ENCODE assay signal across 8 cellular contexts in the genomic region with DNA sequence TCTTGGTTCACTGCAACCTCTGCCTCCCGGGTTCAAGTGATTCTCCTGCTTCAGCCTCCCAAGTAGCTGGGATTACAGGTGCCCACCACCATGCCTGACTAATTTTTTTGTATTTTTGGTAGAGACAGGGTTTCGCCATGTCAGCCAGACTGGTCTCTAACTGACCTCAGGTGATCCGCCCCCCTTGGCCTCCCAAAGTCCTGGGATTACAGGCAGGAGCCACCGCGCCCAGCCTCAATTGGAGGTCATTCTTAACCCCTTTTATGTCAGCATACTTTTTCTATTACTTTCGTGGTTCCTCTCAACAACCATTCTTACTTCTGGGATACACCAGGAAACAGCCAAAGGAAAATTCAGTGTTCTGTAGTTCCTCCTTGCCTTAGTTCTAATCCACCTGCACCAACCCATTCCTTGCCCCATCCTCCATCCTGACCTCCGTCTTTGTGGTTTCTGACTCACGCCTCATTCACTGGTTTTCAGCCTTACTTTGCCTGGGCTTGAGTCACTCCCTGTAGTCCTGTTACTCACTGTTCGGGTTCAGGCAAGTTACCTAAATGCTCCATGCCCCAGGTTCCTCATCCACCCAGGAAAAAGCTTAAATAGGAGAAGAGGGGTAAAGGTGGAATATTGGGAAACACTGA. TPM values are rescaled to one million over a fixed set of nuclear protein-coding genes. Genes with fewer than 3 reads are reported as not detected.
DNase-seq lines count a peak whose midpoint lies in the region; ATAC-seq and TF ChIP-seq lines count a peak whose summit lies in the region.

No MANE protein-coding gene starts in this region.

- no peaks in the 10 kb centered on the region for H3K9me2 ChIP-seq in PC-9 (ENCODE audit: insufficient read depth)

- peaks cover 22% of the 10 kb centered on the region for H3K79me2 ChIP-seq in PC-9 (ENCODE audit: low read depth)

- peak; percentile 83 for DNase-seq in AG08395 (ENCODE audit: low spot score)
- DNase-seq in PC-9 = peak; percentile 75 to 99
- peak; percentile 83 for DNase-seq in fibroblast of peridontal ligament (ENCODE audit: extremely low read depth)
- no peak for DNase-seq in T-helper 1 cell
- DNase-seq in testis = no peak
- no peak for DNase-seq in DMS79 (lab: John Stamatoyannopoulos, UW)

- no peaks in the 10 kb centered on the region for H3K36me3 ChIP-seq in PC-9 (ENCODE audit: low read depth)
- H3K36me3 ChIP-seq in testis (ENCODE audit: low read depth, missing control alignments) = no peaks in the 10 kb centered on the region

- H4K20me1 ChIP-seq in PC-9 (ENCODE audit: insufficient read depth) = no peaks in the 10 kb centered on the region

- H3K4me1 ChIP-seq in PC-9 (replicated peaks; ENCODE audit: insufficient read depth) (peaks cover 71% of the 10 kb centered on the region), testis (no peaks in the 10 kb centered on the region)

- peak overlapping the region; percentile 69 for H3K4me2 ChIP-seq in PC-9

- H3K4me3 ChIP-seq in PC-9 = peak overlapping the region; percentile 27; the same call in 1 of the 2 replicates
- no peak overlapping the region for H3K4me3 ChIP-seq in testis

- no peaks in the 10 kb centered on the region for H3K27me3 ChIP-seq in PC-9 (ENCODE audit: insufficient read depth, low read depth)
- no peaks in the 10 kb centered on the region for H3K27me3 ChIP-seq in testis

- no peaks in the 10 kb centered on the region for H3K9me3 ChIP-seq in PC-9 (ENCODE audit: insufficient read depth, low read depth)
- no peaks in the 10 kb centered on the region for H3K9me3 ChIP-seq in testis

- H3K27ac ChIP-seq in PC-9 (peak overlapping the region; percentile 91), testis (no peak overlapping the region)

- no peak for TF ChIP-seq POLR2A in testis (IDR thresholded peaks at IDR 0.05)

- H3F3A ChIP-seq in PC-9 (ENCODE audit: insufficient read depth, low read depth) = peaks cover 38% of the 10 kb centered on the region

- H2AFZ ChIP-seq in PC-9 = peak overlapping the region; percentile 19; the same call in 1 of the 2 replicates

- TF ChIP-seq CTCF in PC-9 (conservative IDR thresholded peaks at IDR 0.05) (no peak), testis (IDR thresholded peaks at IDR 0.05) (no peak)

- POLR2A ChIA-PET in PC-9 (lab: Charles Lee; ENCODE audit: unreplicated experiment) = interaction anchor here (0.6 kb wide), 2 partner anchors 28 to 318 kb away, joined by 4 to 5 read pairs; no protein-coding TSS in a partner anchor

- intact Hi-C loops in PC-9 (cut with micrococcal nuclease; ENCODE audit: unreplicated experiment) (no loop called here), testis (cut with DNase I; ENCODE audit: low total_unique reads) (no loop called here)

- BruUV-seq in PC-9 (replicated peaks; lab: Mats Ljungman, UMichigan) = TSS peak; percentile 36

- CTCF ChIA-PET in PC-9 (lab: Charles Lee) = interaction anchor here (0.5 kb wide), 1 partner anchor 180 kb away, joined by 6 read pairs; no protein-coding TSS in a partner anchor

- 93 to 94% methylated on average over 9 of the region's 9 CpGs for WGBS in testis, 2 donors

- ATAC-seq in GM21360 (IDR thresholded peaks at IDR 0.05; ENCODE audit: unreplicated experiment) = peak; percentile 33
- no peak for ATAC-seq in GM18517 (IDR thresholded peaks at IDR 0.05; ENCODE audit: unreplicated experiment)

RNA-seq across cellular contexts. Expression of gene BCL10, which starts 12.9 kb away (rescaled TPM):
- total RNA-seq in PC-9 (2021) (30.4 and 32.0 TPM in 2 replicates), testis (10 to 100 TPM; 16.8 to 21.2 TPM)
- polyA plus RNA-seq in testis (ENCODE audit: insufficient read depth, low read depth, low replicate concordance) = 16.5 TPM

RNA-seq across cellular contexts. Expression of gene C1orf52, which starts 29.9 kb away (rescaled TPM):
- total RNA-seq in PC-9 (2021) = 20.7 and 23.3 TPM in 2 replicates
- total RNA-seq in testis = 10 to 100 TPM; 34.0 to 40.3 TPM
- 37.9 TPM for polyA plus RNA-seq in testis (ENCODE audit: insufficient read depth, low read depth, low replicate concordance)

Comparison
In these comparisons a context has a peak if more than half of its experiments do, and no peak if none do; other contexts are left out.
1. DNase-seq: peak in AG08395 (single experiment), PC-9 (2 of 2) and fibroblast of peridontal ligament (single experiment); none in T-helper 1 cell (0 of 5), testis (single experiment) and DMS79 (single experiment).